In the genomic region with DNA sequence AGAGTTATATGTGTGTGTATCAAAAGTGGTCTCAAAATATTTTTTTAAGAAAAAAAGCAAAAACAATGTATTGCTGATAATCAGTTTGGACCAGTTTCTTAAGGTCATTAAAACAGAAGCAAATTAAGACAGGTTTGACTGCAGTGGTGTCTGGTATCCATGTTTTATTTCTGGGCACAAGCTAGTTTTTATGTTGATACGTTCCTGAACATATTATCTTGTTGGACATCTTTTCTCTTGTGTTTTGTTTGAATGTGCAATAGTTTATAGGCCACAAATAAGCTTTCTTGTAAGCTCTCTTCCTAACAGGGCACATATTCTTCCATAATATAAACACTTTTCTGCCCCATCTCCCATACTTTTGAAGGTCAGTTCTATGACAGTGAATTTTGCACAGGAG, we compare ENCODE assay signal across 29 cellular contexts.
"Had no signal": no experiment of that assay in that cellular context is flagged by ENCODE, and none has a peak within 500 bp of the region (broad histone marks: within the 10 kb centered on the region; RNA-seq: fewer than 3 reads in every experiment).

No MANE protein-coding gene starts in this region.

- H3K4me3 ChIP-seq: pancreas, psoas muscle, right lobe of liver, sigmoid colon, stomach, suprapubic skin, testis, tibial artery, transverse colon, upper lobe of right lung, uterus had no signal

- DNase-seq: naive thymus-derived CD8-positive, alpha-beta T cell; nephron progenitor cell; nucleus accumbens; pancreas; posterior cingulate gyrus; psoas muscle; right cardiac atrium; right lobe of liver; sigmoid colon; small intestine; stimulated activated CD4-positive, alpha-beta T cell treated with anti-CD3 and anti-CD28 coated beads, Interleukin-15, amount 100 ng/mL, for 24 hours; stimulated activated CD4-positive, alpha-beta T cell treated with anti-CD3 and anti-CD28 coated beads, Interleukin-2, amount 100 ng/mL, for 24 hours; stimulated activated CD4-positive, alpha-beta T cell treated with anti-CD3 and anti-CD28 coated beads, Interleukin-2, amount 100 ng/mL, for 48 hours; stimulated activated CD4-positive, alpha-beta T cell treated with anti-CD3 and anti-CD28 coated beads, Interleukin-4, amount 100 ng/mL, for 24 hours; stimulated activated naive B cell treated with anti-CD40 and anti-IgM and Interleukin-4, amounts not matched to agents 10 μg/mL and 1 μg/mL and 100 μg/mL, for 72 hours; stimulated activated naive CD4-positive, alpha-beta T cell treated with Interleukin-2 at 50 U/mL for 16 hours; stomach; testis; tibial artery; transverse colon; upper lobe of right lung; uterus had no signal

- H3K4me1 Mint-ChIP-seq: neural crest cell; stimulated activated naive B cell treated with anti-CD40 and anti-IgM and Interleukin-4, amounts not matched to agents 10 μg/mL and 1 μg/mL and 100 μg/mL, for 72 hours had no signal

- H3K9me3 Mint-ChIP-seq: naive thymus-derived CD8-positive, alpha-beta T cell; natural killer cell treated with Interleukin-12 subunit alpha and Interleukin-12 subunit beta and Interleukin-15 and Interleukin-18, amount 100 ng/mL, for 72 hours; nephron progenitor cell; neural crest cell; stimulated activated effector memory CD8-positive, alpha-beta T cell treated with anti-CD3 and anti-CD28 coated beads, Interleukin-12 subunit alpha, Interleukin-12 subunit beta, amount 100 ng/mL, for 72 hours; stimulated activated naive B cell treated with anti-CD40 and anti-IgM and Interleukin-4, amounts not matched to agents 10 μg/mL and 1 μg/mL and 100 μg/mL, for 72 hours; stimulated activated naive CD8-positive, alpha-beta T cell treated with anti-CD3 and anti-CD28 coated beads, Interleukin-15, Interleukin-2, amounts not matched to agents 100 ng/mL and 50 ng/mL, for 24 hours; type B pancreatic cell had no signal

- ATAC-seq: naive thymus-derived CD8-positive, alpha-beta T cell; natural killer cell treated with Interleukin-12 subunit alpha and Interleukin-12 subunit beta and Interleukin-15 and Interleukin-18, amount 100 ng/mL, for 72 hours; pancreas; psoas muscle; right cardiac atrium; right lobe of liver; stimulated activated effector memory CD8-positive, alpha-beta T cell treated with anti-CD3 and anti-CD28 coated beads, Interleukin-12 subunit alpha, Interleukin-12 subunit beta, amount 100 ng/mL, for 72 hours; stimulated activated naive B cell treated with anti-CD40 and anti-IgM and Interleukin-4, amounts not matched to agents 10 μg/mL and 1 μg/mL and 100 μg/mL, for 72 hours; upper lobe of right lung had no signal

- H3K4me3 Mint-ChIP-seq: naive thymus-derived CD8-positive, alpha-beta T cell; natural killer cell treated with Interleukin-12 subunit alpha and Interleukin-12 subunit beta and Interleukin-15 and Interleukin-18, amount 100 ng/mL, for 72 hours; nephron progenitor cell; neural crest cell; stimulated activated effector memory CD8-positive, alpha-beta T cell treated with anti-CD3 and anti-CD28 coated beads, Interleukin-12 subunit alpha, Interleukin-12 subunit beta, amount 100 ng/mL, for 72 hours; stimulated activated naive B cell treated with anti-CD40 and anti-IgM and Interleukin-4, amounts not matched to agents 10 μg/mL and 1 μg/mL and 100 μg/mL, for 72 hours; stimulated activated naive CD8-positive, alpha-beta T cell treated with anti-CD3 and anti-CD28 coated beads, Interleukin-15, Interleukin-2, amounts not matched to agents 100 ng/mL and 50 ng/mL, for 24 hours; type B pancreatic cell had no signal

- H3K27me3 Mint-ChIP-seq: naive thymus-derived CD8-positive, alpha-beta T cell; natural killer cell treated with Interleukin-12 subunit alpha and Interleukin-12 subunit beta and Interleukin-15 and Interleukin-18, amount 100 ng/mL, for 72 hours; progenitor cell of endocrine pancreas; stimulated activated naive B cell treated with anti-CD40 and anti-IgM and Interleukin-4, amounts not matched to agents 10 μg/mL and 1 μg/mL and 100 μg/mL, for 72 hours; stimulated activated naive CD8-positive, alpha-beta T cell treated with anti-CD3 and anti-CD28 coated beads, Interleukin-15, Interleukin-2, amounts not matched to agents 100 ng/mL and 50 ng/mL, for 24 hours; type B pancreatic cell had no signal

- H3K27ac Mint-ChIP-seq: naive thymus-derived CD8-positive, alpha-beta T cell; natural killer cell treated with Interleukin-12 subunit alpha and Interleukin-12 subunit beta and Interleukin-15 and Interleukin-18, amount 100 ng/mL, for 72 hours; progenitor cell of endocrine pancreas; stimulated activated effector memory CD8-positive, alpha-beta T cell treated with anti-CD3 and anti-CD28 coated beads, Interleukin-12 subunit alpha, Interleukin-12 subunit beta, amount 100 ng/mL, for 72 hours; stimulated activated naive B cell treated with anti-CD40 and anti-IgM and Interleukin-4, amounts not matched to agents 10 μg/mL and 1 μg/mL and 100 μg/mL, for 72 hours; stimulated activated naive CD8-positive, alpha-beta T cell treated with anti-CD3 and anti-CD28 coated beads, Interleukin-15, Interleukin-2, amounts not matched to agents 100 ng/mL and 50 ng/mL, for 24 hours; type B pancreatic cell had no signal
